8 cellular contexts compared by ENCODE assay signal in genomic region chr10:72355214-72355555, GRCh38. TPM values are rescaled to one million over a fixed set of nuclear protein-coding genes. Genes with fewer than 3 reads are reported as not detected.
DNase-seq lines count a peak whose midpoint lies in the region; ATAC-seq and TF ChIP-seq lines count a peak whose summit lies in the region.

No MANE protein-coding gene starts in this region.

- BruUV-seq in MCF 10A (replicated peaks; lab: Mats Ljungman, UMichigan), result TSS peak; percentile 70

- no peaks in the 10 kb centered on the region for H3K27me3 Mint-ChIP-seq in MCF 10A (ENCODE audit: insufficient read depth, unreplicated experiment)

- POLR2A ChIA-PET in MCF 10A (lab: Yijun Ruan, JAX), result interaction anchor here (0.6 to 2.8 kb wide), 11 partner anchors 8 to 1027 kb away, joined by 3 to 20 read pairs (median 3); partner anchors contain the start of gene P4HA1

- H3K9me3 ChIP-seq in right atrium auricular region, result no peaks in the 10 kb centered on the region
- H3K9me3 ChIP-seq in mucosa of rectum (ENCODE audit: control insufficient read depth in 2 of 2, low read length in 2 of 2), result no peaks in the 10 kb centered on the region

- H3K27me3 ChIP-seq in right atrium auricular region (no peaks in the 10 kb centered on the region), mucosa of rectum (ENCODE audit: control insufficient read depth in 2 of 2, insufficient read depth in 2 of 2, low read length in 2 of 2) (no peaks in the 10 kb centered on the region)

- H3K27ac ChIP-seq in right atrium auricular region (peak overlapping the region; percentile 94 to 96), mucosa of rectum (ENCODE audit: low read depth in 2 of 2, low read length in 2 of 2) (peak overlapping the region; percentile 99 to 100)

- H3K36me3 ChIP-seq in right atrium auricular region (peaks cover 4% of the 10 kb centered on the region), mucosa of rectum (ENCODE audit: control insufficient read depth in 2 of 2, insufficient read depth in 2 of 2, low read length in 2 of 2) (peaks cover 2 to 8% of the 10 kb centered on the region in 2 donors)

- peaks cover 0 to 38% of the 10 kb centered on the region in 2 donors for H3K4me1 ChIP-seq in right atrium auricular region
- peaks cover 13 to 16% of the 10 kb centered on the region in 2 donors for H3K4me1 ChIP-seq in mucosa of rectum (ENCODE audit: control insufficient read depth in 2 of 2, insufficient read depth in 2 of 2, low read length in 2 of 2)

- intact Hi-C loops in cardiac septum (cut with DNase I), result no loop called here
- intact Hi-C loops in MCF 10A (cut with micrococcal nuclease), result no loop called here

- H3K4me1 Mint-ChIP-seq in MCF 10A (ENCODE audit: insufficient read depth, unreplicated experiment), result peaks cover 32% of the 10 kb centered on the region

- peaks cover 9% of the 10 kb centered on the region for H3K36me3 Mint-ChIP-seq in MCF 10A (ENCODE audit: insufficient read depth, unreplicated experiment)

- peak overlapping the region; percentile 98 for H3K9ac ChIP-seq in mucosa of rectum (ENCODE audit: low read depth in 1 of 2, low read length in 2 of 2)

- DNase-seq in right atrium auricular region (ENCODE audit: low spot score), result no peak
- no peak for DNase-seq in cardiac septum (ENCODE audit: low spot score)
- no peak for DNase-seq in MCF 10A (ENCODE audit: unreplicated experiment)
- DNase-seq in DMS79 treated with DMSO at 0.1 percent for 48 hours (lab: John Stamatoyannopoulos, UW), result no peak
- DNase-seq in DMS53 treated with DMSO at 0.1 percent for 48 hours (lab: John Stamatoyannopoulos, UW; ENCODE audit: unreplicated experiment), result no peak

- TF ChIP-seq CTCF in right atrium auricular region (IDR thresholded peaks at IDR 0.05), result no peak
- TF ChIP-seq CTCF in MCF 10A (IDR thresholded peaks at IDR 0.05; ENCODE audit: unreplicated experiment), result no peak

- peak overlapping the region; percentile 80 for H3K4me3 Mint-ChIP-seq in MCF 10A (ENCODE audit: unreplicated experiment)

- H3K4me3 ChIP-seq in right atrium auricular region (peak overlapping the region; percentile 79 to 85), mucosa of rectum (ENCODE audit: low read length in 2 of 2) (peak overlapping the region; percentile 96 to 99)

- ATAC-seq in HG03108 (IDR thresholded peaks at IDR 0.05; ENCODE audit: unreplicated experiment) (no peak), GM18519 (IDR thresholded peaks at IDR 0.05; ENCODE audit: low FRiP score, unreplicated experiment) (no peak)

- CTCF ChIA-PET in MCF 10A (lab: Yijun Ruan, JAX), result interaction anchor here (0.5 to 1.4 kb wide), 2 partner anchors 9 to 355 kb away, joined by 3 to 7 read pairs; no protein-coding TSS in a partner anchor

- H3K27ac Mint-ChIP-seq in MCF 10A (ENCODE audit: low read depth, unreplicated experiment), result peak overlapping the region; percentile 86

- no peaks in the 10 kb centered on the region for H3K9me3 Mint-ChIP-seq in MCF 10A (ENCODE audit: unreplicated experiment)

RNA-seq across cellular contexts. Expression of gene DNAJB12, which starts 0.5 kb away (rescaled TPM):
- total RNA-seq in right atrium auricular region (10 to 100 TPM; 24.5 to 36.8 TPM), cardiac septum (28.9 TPM), MCF 10A (2022) (64.7 and 68.1 TPM in 2 replicates)
